ENCODE assay signal across 19 cellular contexts in the genomic region with DNA sequence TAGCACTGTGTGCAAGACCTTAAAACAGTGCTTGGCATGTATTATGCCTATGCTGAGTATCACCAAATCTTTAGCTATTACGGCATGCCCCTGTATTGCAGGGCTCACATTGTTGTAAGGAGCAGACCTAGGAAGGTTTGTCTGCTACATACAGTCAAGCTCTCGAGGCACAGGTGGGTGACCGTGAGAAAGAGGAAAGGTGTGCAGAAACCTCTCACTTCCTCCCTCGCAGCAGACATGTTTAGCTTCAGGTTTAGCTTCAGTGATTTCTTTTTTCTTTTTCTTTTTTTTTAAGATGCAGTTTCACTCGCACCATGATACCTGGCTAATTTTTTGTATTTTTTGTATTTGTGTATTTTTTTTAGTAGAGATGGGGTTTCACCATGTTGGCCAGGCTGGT.
DNase-seq lines count a peak whose midpoint lies in the region; ATAC-seq, FAIRE-seq and TF ChIP-seq lines count a peak whose summit lies in the region.
"Had no signal": no experiment of that assay in that cellular context is flagged by ENCODE, and none has a peak within 500 bp of the region (broad histone marks: within the 10 kb centered on the region; RNA-seq: fewer than 3 reads in every experiment).

No MANE protein-coding gene starts in this region.

- ATAC-seq in GM19372 (IDR thresholded peaks at IDR 0.05; ENCODE audit: low read depth, unreplicated experiment) = peak; percentile 52
- ATAC-seq in HG02623 (IDR thresholded peaks at IDR 0.05; ENCODE audit: unreplicated experiment) = peak; percentile 65
- peak; percentile 78 for ATAC-seq in HG03442 (IDR thresholded peaks at IDR 0.05; ENCODE audit: unreplicated experiment)
- ATAC-seq in GM19463 (IDR thresholded peaks at IDR 0.05; ENCODE audit: unreplicated experiment) = no peak
- ATAC-seq: gastroesophageal sphincter; HepG2; lower lobe of right lung; naive thymus-derived CD8-positive, alpha-beta T cell had no signal

- peak; percentile 73 for FAIRE-seq in GM12891 (lab: Jason Lieb, UNC)
- FAIRE-seq: astrocyte, colon, GM18507, HepG2 had no signal

- no peak for TF ChIP-seq POLR2A in GM12891 (IDR thresholded peaks at IDR 0.05; ENCODE audit: low read depth, low read length)

- DNase-seq in GM12891 (ENCODE audit: insufficient read length, low spot score) (peak; percentile 5), AG20443 (ENCODE audit: low spot score) (no peak), DMS79 treated with DMSO at 0.1 percent for 48 hours (lab: John Stamatoyannopoulos, UW) (no peak), midbrain (lab: John Stamatoyannopoulos, UW) (no peak)
- DNase-seq: CD4-positive, alpha-beta T cell; H9; lower lobe of right lung; naive thymus-derived CD8-positive, alpha-beta T cell; NCI-H82; substantia nigra had no signal

TF ChIP-seq in GM12891, 5 proteins besides CTCF, POLR2A, EP300 and RAD21:
- TF ChIP-seq SPI1 (IDR thresholded peaks at IDR 0.05; ENCODE audit: low read depth, low read length) (peak; percentile 97), POLR2AphosphoS5 (IDR thresholded peaks at IDR 0.05; ENCODE audit: low read depth, low read length) (no peak)
